In the genomic region with DNA sequence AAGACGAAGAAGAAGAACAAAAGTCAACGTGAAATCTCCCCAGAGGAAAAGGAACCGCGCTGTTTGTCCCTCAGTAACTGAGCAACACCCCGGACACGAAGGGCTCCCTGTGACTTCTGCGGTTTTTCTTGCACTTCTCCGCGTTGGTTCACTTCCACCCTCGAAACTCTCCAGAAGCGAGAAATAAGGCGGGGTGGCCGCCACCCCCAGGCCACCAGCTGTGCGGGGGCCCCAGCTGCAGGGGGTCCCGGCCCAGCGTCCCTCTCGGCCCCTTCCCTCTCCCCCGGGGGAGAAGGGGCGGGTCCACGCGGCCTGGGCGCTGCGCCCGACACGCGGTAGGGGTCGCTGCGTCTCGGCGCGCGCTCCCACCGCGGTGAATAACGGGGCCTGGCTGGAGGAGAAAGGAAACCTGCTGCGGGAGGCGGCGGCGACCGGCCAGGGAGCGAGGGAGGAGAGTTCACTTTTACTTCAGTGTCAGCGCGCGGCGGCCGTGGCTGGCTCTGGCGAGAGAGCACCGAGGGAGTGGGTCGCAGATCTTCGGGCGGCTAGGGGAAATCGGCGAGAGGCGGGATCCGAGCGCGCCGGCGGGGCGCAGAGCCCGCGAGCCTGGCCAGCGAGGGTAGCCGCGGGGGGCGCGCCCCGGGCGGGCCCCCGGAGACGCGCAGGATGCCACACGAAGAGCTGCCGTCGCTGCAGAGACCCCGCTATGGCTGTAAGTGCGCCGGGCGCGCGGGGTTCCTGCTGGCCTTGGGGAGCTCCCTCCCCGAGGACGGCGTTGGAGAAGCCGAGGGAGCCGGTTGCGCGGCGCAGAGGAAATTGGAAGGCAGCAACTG, we compare ENCODE assay signal across 1 cellular context.
A peak's percentile ranks its signal among the peaks of the same experiment; 100 is the strongest.
TF ChIP-seq lines count a peak whose summit lies in the region.

Gene IQGAP2 (plus strand): TSS at position 406 of the 833 bp plus-strand sequence. CDS start 261 bp downstream, at position 667.

TF ChIP-seq in K562, 482 proteins besides CTCF, POLR2A, EP300 and RAD21 (continued from another document and continues in another):
- no peak for TF ChIP-seq E4F1 (CRISPR knock-in tag; IDR thresholded peaks at IDR 0.05; ENCODE audit: borderline replicate concordance)
- TF ChIP-seq HDAC1 (IDR thresholded peaks at IDR 0.05): peak in 1 of 2 experiments; percentile 85; a peak in 2 of 4 replicates
- no peak for TF ChIP-seq ZNF778 (CRISPR knock-in tag; IDR thresholded peaks at IDR 0.05)
- no peak for TF ChIP-seq E2F3 (CRISPR knock-in tag; IDR thresholded peaks at IDR 0.05)
- TF ChIP-seq DPF2 (IDR thresholded peaks at IDR 0.05): peak; percentile 90
- no peak for TF ChIP-seq NFXL1 (CRISPR knock-in tag; IDR thresholded peaks at IDR 0.05)
- TF ChIP-seq TCF7L2 (IDR thresholded peaks at IDR 0.05; ENCODE audit: low read depth, low read length): no peak
- TF ChIP-seq KDM4B (IDR thresholded peaks at IDR 0.05; ENCODE audit: borderline replicate concordance in 2 of 2, low read depth in 1 of 2): peak in 1 of 2 experiments; percentile 42; a peak in 1 of 4 replicates
- TF ChIP-seq ARID2 (IDR thresholded peaks at IDR 0.05): peak; percentile 6; the same call in 1 of the 2 replicates
- TF ChIP-seq ZNF436 (CRISPR knock-in tag; IDR thresholded peaks at IDR 0.05): no peak
- TF ChIP-seq RNF2 (IDR thresholded peaks at IDR 0.05): peak; percentile 62; the same call in 1 of the 2 replicates
- TF ChIP-seq BRCA1 (IDR thresholded peaks at IDR 0.05): no peak
- TF ChIP-seq BRCA1 (CRISPR knock-in tag; IDR thresholded peaks at IDR 0.05): 0 out of 2 replicates have a peak, but pooled peaks have one; percentile 71
- TF ChIP-seq GABPB1 (CRISPR knock-in tag; IDR thresholded peaks at IDR 0.05): 0 out of 2 replicates have a peak, but pooled peaks have one; percentile 56
- no peak for TF ChIP-seq CHD4 (IDR thresholded peaks at IDR 0.05; ENCODE audit: insufficient read depth, insufficient replicate concordance, low read depth, low read length, poor library complexity, severe bottlenecking)
- peak; percentile 66 for TF ChIP-seq SMAD4 (CRISPR knock-in tag; conservative IDR thresholded peaks at IDR 0.05)
- TF ChIP-seq, protein P1, sequence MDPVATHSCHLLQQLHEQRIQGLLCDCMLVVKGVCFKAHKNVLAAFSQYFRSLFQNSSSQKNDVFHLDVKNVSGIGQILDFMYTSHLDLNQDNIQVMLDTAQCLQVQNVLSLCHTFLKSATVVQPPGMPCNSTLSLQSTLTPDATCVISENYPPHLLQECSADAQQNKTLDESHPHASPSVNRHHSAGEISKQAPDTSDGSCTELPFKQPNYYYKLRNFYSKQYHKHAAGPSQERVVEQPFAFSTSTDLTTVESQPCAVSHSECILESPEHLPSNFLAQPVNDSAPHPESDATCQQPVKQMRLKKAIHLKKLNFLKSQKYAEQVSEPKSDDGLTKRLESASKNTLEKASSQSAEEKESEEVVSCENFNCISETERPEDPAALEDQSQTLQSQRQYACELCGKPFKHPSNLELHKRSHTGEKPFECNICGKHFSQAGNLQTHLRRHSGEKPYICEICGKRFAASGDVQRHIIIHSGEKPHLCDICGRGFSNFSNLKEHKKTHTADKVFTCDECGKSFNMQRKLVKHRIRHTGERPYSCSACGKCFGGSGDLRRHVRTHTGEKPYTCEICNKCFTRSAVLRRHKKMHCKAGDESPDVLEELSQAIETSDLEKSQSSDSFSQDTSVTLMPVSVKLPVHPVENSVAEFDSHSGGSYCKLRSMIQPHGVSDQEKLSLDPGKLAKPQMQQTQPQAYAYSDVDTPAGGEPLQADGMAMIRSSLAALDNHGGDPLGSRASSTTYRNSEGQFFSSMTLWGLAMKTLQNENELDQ (CRISPR knock-in tag; IDR thresholded peaks at IDR 0.05; ENCODE audit: borderline replicate concordance): no peak
- TF ChIP-seq, protein P2, sequence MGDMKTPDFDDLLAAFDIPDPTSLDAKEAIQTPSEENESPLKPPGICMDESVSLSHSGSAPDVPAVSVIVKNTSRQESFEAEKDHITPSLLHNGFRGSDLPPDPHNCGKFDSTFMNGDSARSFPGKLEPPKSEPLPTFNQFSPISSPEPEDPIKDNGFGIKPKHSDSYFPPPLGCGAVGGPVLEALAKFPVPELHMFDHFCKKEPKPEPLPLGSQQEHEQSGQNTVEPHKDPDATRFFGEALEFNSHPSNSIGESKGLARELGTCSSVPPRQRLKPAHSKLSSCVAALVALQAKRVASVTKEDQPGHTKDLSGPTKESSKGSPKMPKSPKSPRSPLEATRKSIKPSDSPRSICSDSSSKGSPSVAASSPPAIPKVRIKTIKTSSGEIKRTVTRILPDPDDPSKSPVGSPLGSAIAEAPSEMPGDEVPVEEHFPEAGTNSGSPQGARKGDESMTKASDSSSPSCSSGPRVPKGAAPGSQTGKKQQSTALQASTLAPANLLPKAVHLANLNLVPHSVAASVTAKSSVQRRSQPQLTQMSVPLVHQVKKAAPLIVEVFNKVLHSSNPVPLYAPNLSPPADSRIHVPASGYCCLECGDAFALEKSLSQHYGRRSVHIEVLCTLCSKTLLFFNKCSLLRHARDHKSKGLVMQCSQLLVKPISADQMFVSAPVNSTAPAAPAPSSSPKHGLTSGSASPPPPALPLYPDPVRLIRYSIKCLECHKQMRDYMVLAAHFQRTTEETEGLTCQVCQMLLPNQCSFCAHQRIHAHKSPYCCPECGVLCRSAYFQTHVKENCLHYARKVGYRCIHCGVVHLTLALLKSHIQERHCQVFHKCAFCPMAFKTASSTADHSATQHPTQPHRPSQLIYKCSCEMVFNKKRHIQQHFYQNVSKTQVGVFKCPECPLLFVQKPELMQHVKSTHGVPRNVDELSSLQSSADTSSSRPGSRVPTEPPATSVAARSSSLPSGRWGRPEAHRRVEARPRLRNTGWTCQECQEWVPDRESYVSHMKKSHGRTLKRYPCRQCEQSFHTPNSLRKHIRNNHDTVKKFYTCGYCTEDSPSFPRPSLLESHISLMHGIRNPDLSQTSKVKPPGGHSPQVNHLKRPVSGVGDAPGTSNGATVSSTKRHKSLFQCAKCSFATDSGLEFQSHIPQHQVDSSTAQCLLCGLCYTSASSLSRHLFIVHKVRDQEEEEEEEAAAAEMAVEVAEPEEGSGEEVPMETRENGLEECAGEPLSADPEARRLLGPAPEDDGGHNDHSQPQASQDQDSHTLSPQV (IDR thresholded peaks at IDR 0.05): peak; percentile 48
- TF ChIP-seq POLR2H (tag; IDR thresholded peaks at IDR 0.05; ENCODE audit: low read depth): no peak
- peak; percentile 55 for TF ChIP-seq L3MBTL2 (IDR thresholded peaks at IDR 0.05)
- peak; percentile 58; the same call in 1 of the 2 replicates for TF ChIP-seq ESRRA (IDR thresholded peaks at IDR 0.05; ENCODE audit: borderline replicate concordance, low read depth)
- no peak for TF ChIP-seq FOXK1 (CRISPR knock-in tag; IDR thresholded peaks at IDR 0.05; ENCODE audit: borderline replicate concordance)
- no peak for TF ChIP-seq KLF6 (CRISPR knock-in tag; IDR thresholded peaks at IDR 0.05; ENCODE audit: borderline replicate concordance)
- TF ChIP-seq, protein P3, sequence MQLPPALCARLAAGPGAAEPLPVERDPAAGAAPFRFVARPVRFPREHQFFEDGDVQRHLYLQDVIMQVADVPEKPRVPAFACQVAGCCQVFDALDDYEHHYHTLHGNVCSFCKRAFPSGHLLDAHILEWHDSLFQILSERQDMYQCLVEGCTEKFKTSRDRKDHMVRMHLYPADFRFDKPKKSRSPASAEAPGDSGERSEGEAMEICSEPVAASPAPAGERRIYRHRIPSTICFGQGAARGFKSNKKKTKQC (CRISPR knock-in tag; IDR thresholded peaks at IDR 0.05): peak; percentile 64; the same call in 1 of the 2 replicates
- TF ChIP-seq HMGN3 (IDR thresholded peaks at IDR 0.05; ENCODE audit: borderline replicate concordance, extremely low read depth, insufficient read length, low read depth, low read length): peak; percentile 84
- peak; percentile 61; the same call in 1 of the 2 replicates for TF ChIP-seq NBN (IDR thresholded peaks at IDR 0.05; ENCODE audit: low read depth)
- peak; percentile 63 for TF ChIP-seq KDM5B (IDR thresholded peaks at IDR 0.05; ENCODE audit: insufficient replicate concordance, low read depth, low read length)
- TF ChIP-seq ZBTB1 (CRISPR knock-in tag; IDR thresholded peaks at IDR 0.05; ENCODE audit: borderline replicate concordance, low read depth): no peak; the same call in 1 of the 2 replicates
- peak; percentile 66 for TF ChIP-seq DACH1 (IDR thresholded peaks at IDR 0.05; ENCODE audit: partially characterized antibody)
- TF ChIP-seq, protein P4, sequence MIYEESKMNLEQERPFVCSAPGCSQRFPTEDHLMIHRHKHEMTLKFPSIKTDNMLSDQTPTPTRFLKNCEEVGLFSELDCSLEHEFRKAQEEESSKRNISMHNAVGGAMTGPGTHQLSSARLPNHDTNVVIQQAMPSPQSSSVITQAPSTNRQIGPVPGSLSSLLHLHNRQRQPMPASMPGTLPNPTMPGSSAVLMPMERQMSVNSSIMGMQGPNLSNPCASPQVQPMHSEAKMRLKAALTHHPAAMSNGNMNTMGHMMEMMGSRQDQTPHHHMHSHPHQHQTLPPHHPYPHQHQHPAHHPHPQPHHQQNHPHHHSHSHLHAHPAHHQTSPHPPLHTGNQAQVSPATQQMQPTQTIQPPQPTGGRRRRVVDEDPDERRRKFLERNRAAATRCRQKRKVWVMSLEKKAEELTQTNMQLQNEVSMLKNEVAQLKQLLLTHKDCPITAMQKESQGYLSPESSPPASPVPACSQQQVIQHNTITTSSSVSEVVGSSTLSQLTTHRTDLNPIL (CRISPR knock-in tag; IDR thresholded peaks at IDR 0.05): no peak
- TF ChIP-seq ZNF217 (CRISPR knock-in tag; IDR thresholded peaks at IDR 0.05): no peak
- peak in 1 of 2 experiments; percentile 70; a peak in 2 of 4 replicates for TF ChIP-seq RCOR1 (IDR thresholded peaks at IDR 0.05; ENCODE audit: borderline replicate concordance in 1 of 2, low read depth in 2 of 2, low read length in 2 of 2)
- peak; percentile 34; the same call in 1 of the 2 replicates for TF ChIP-seq HDAC2 (IDR thresholded peaks at IDR 0.05)
- TF ChIP-seq SAP30 (IDR thresholded peaks at IDR 0.05; ENCODE audit: borderline replicate concordance, insufficient read depth, low read depth, low read length, poor library complexity, severe bottlenecking): peak; percentile 19
- peak; percentile 83; the same call in 1 of the 2 replicates for TF ChIP-seq MTA3 (IDR thresholded peaks at IDR 0.05; ENCODE audit: borderline replicate concordance)
- peak; percentile 60 for TF ChIP-seq TBP (optimal IDR thresholded peaks at IDR 0.05; ENCODE audit: low read depth, low read length)
- TF ChIP-seq MED1 (CRISPR knock-in tag; IDR thresholded peaks at IDR 0.05; ENCODE audit: borderline replicate concordance): no peak
- no peak for TF ChIP-seq RAD51 (IDR thresholded peaks at IDR 0.05; ENCODE audit: borderline replicate concordance, low read depth)
- peak; percentile 13 for TF ChIP-seq RBM25 (IDR thresholded peaks at IDR 0.05; ENCODE audit: low read depth, low read length, severe bottlenecking)
- no peak for TF ChIP-seq HDAC3 (IDR thresholded peaks at IDR 0.05; ENCODE audit: borderline replicate concordance, partially characterized antibody)
- TF ChIP-seq CCNT2 (IDR thresholded peaks at IDR 0.05; ENCODE audit: borderline replicate concordance, extremely low read depth, insufficient read length, low read depth, low read length): peak; percentile 76
- TF ChIP-seq NFRKB (IDR thresholded peaks at IDR 0.05; ENCODE audit: low read depth): 0 out of 2 replicates have a peak, but pooled peaks have one; percentile 27
- peak; percentile 26; the same call in 1 of the 2 replicates for TF ChIP-seq ZNF316 (IDR thresholded peaks at IDR 0.05)
- peak; percentile 54 for TF ChIP-seq MTA1 (IDR thresholded peaks at IDR 0.05; ENCODE audit: borderline replicate concordance)
- TF ChIP-seq CREB1 (IDR thresholded peaks at IDR 0.05): peak; percentile 41; the same call in 1 of the 2 replicates
- TF ChIP-seq CREB1 (CRISPR knock-in tag; IDR thresholded peaks at IDR 0.05): peak; percentile 78
- peak; percentile 51; the same call in 1 of the 2 replicates for TF ChIP-seq SMC3 (conservative IDR thresholded peaks at IDR 0.05; ENCODE audit: insufficient read depth, low read depth, low read length)
- 0 out of 4 replicates have a peak, but pooled peaks of 1 of the 2 experiments have one; percentile 7 for TF ChIP-seq TRIM24 (IDR thresholded peaks at IDR 0.05)
- TF ChIP-seq, protein P5, sequence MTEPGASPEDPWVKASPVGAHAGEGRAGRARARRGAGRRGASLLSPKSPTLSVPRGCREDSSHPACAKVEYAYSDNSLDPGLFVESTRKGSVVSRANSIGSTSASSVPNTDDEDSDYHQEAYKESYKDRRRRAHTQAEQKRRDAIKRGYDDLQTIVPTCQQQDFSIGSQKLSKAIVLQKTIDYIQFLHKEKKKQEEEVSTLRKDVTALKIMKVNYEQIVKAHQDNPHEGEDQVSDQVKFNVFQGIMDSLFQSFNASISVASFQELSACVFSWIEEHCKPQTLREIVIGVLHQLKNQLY (CRISPR knock-in tag; conservative IDR thresholded peaks at IDR 0.05): no peak
- TF ChIP-seq MNT (conservative IDR thresholded peaks at IDR 0.05): peak; percentile 72 to 85
- peak; percentile 92 for TF ChIP-seq SAFB (IDR thresholded peaks at IDR 0.05; ENCODE audit: borderline replicate concordance, low read depth, low read length)
- no peak for TF ChIP-seq TAL1 (IDR thresholded peaks at IDR 0.05)
- no peak for TF ChIP-seq ZBED1 (IDR thresholded peaks at IDR 0.05)
- TF ChIP-seq FOXP1 (CRISPR knock-in tag; IDR thresholded peaks at IDR 0.05): peak; percentile 87; the same call in 1 of the 2 replicates
